Comparison of ENCODE assay signal across 8 cellular contexts in the genomic region with DNA sequence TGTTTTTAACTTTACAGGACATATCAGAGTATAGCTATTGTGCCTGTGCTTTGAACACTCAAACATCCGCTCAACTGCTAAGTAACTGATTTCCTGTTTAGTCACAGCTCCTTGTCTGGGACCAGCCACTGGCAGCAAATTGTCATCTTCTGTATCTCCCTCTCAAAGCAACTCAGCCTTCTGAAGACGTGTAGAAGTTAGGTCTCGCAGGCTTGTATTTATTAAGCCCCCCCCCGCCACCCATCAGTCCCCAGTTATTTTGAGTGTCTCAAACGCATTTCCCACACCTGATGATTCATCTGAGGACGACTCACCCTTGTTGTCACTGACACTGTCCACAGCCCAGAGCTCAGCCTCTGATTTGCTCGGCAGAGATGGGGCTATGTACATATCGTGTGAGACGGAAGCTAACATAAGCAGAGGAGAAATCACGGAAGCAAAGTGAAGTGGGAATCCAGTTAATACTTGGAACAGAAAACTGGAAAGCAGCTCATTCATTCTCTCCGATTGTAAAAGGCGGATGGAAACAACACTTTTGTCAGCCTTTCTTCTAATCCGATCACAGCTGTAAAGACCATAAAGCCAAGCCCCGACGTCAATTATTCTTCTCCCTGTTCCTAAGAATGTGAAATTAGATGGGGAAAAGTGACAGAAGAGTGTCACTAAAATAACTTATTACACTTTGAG.
A peak's percentile ranks its signal among the peaks of the same experiment; 100 is the strongest.
DNase-seq lines count a peak whose midpoint lies in the region; ATAC-seq, FAIRE-seq and TF ChIP-seq lines count a peak whose summit lies in the region.

No MANE protein-coding gene starts in this region.

- TF ChIP-seq EP300 in HepG2 (IDR thresholded peaks at IDR 0.05; ENCODE audit: low read depth in 2 of 2, low read length in 2 of 2) (no peak), HepG2 (CRISPR knock-in tag; IDR thresholded peaks at IDR 0.05; ENCODE audit: borderline replicate concordance) (no peak)

- H3K18ac ChIP-seq in H9 (ENCODE audit: insufficient read length, low read depth, low read length): no peak overlapping the region

- H2BK5ac ChIP-seq in H9 (ENCODE audit: insufficient read length, low read length): no peak overlapping the region

- H3K27me3 ChIP-seq in H9 (ENCODE audit: insufficient read depth, low read length) (no peaks in the 10 kb centered on the region), SU-DHL-6 (ENCODE audit: low read length) (no peaks in the 10 kb centered on the region), HepG2 (ENCODE audit: control insufficient read depth in 1 of 2, insufficient read depth in 2 of 2, low read length in 2 of 2) (no peaks in the 10 kb centered on the region), SJCRH30 (no peaks in the 10 kb centered on the region)

- no peaks in the 10 kb centered on the region for H3F3A ChIP-seq in SU-DHL-6 (ENCODE audit: insufficient read depth)

- peak overlapping the region; percentile 9 to 63 (median 30); a peak in 5 of 7 replicates for H3K27ac Mint-ChIP-seq in H9
- H3K27ac Mint-ChIP-seq in activated naive CD8-positive, alpha-beta T cell treated with anti-CD3 and anti-CD28 coated beads for 36 hours: peak overlapping the region; percentile 95

- TF ChIP-seq CTCF in H9 (conservative IDR thresholded peaks at IDR 0.05) (no peak), SU-DHL-6 (IDR thresholded peaks at IDR 0.05; ENCODE audit: insufficient read depth, low read length, poor library complexity, severe bottlenecking) (no peak), HepG2 (CRISPR knock-in tag; IDR thresholded peaks at IDR 0.05) (no peak)

- H3K9me3 ChIP-seq in H9 (ENCODE audit: control insufficient read depth, low read depth, low read length) (no peaks in the 10 kb centered on the region), SU-DHL-6 (ENCODE audit: insufficient read depth, low read length) (no peaks in the 10 kb centered on the region), HepG2 (ENCODE audit: low read length) (no peaks in the 10 kb centered on the region), SJCRH30 (replicated peaks) (no peaks in the 10 kb centered on the region)

- H3T11ph ChIP-seq in H9 (ENCODE audit: low read length): no peak overlapping the region

- H3K4ac ChIP-seq in H9 (ENCODE audit: low read depth, low read length): no peak overlapping the region

- no peak overlapping the region for H4K5ac ChIP-seq in H9 (ENCODE audit: insufficient read length, low read depth, low read length)

- peak; percentile 56 for FAIRE-seq in HepG2 (lab: Jason Lieb, UNC)

- no peak overlapping the region for H3K4me3 Mint-ChIP-seq in H9
- H3K4me3 Mint-ChIP-seq in activated naive CD8-positive, alpha-beta T cell treated with anti-CD3 and anti-CD28 coated beads for 36 hours: peak overlapping the region; percentile 85

- H3K79me2 ChIP-seq in H9 (ENCODE audit: insufficient read depth, low read length): peaks cover 4% of the 10 kb centered on the region; the same call in 1 of the 2 replicates
- no peaks in the 10 kb centered on the region for H3K79me2 ChIP-seq in SU-DHL-6 (ENCODE audit: insufficient read depth, low read length)
- no peaks in the 10 kb centered on the region for H3K79me2 ChIP-seq in HepG2 (ENCODE audit: insufficient read depth, low read length)

- H3K14ac ChIP-seq in H9 (ENCODE audit: insufficient read depth, low read length): no peak overlapping the region

- TF ChIP-seq POLR2A in HepG2 (IDR thresholded peaks at IDR 0.05; ENCODE audit: insufficient read depth in 1 of 2, low read depth in 2 of 2, low read length in 2 of 2): no peak
- no peak for TF ChIP-seq POLR2A in GM18505 (IDR thresholded peaks at IDR 0.05; ENCODE audit: borderline replicate concordance, extremely low read depth, insufficient read depth, insufficient read length)

- H4K91ac ChIP-seq in H9 (ENCODE audit: insufficient read length, low read depth, low read length): no peak overlapping the region

- no peak overlapping the region for H3K23ac ChIP-seq in H9 (ENCODE audit: insufficient read length, low read depth, low read length)

- no peak for TF ChIP-seq RAD21 in HepG2 (CRISPR knock-in tag; IDR thresholded peaks at IDR 0.05)

- no peaks in the 10 kb centered on the region for H3K27me3 Mint-ChIP-seq in H9 (ENCODE audit: low read depth)
- H3K27me3 Mint-ChIP-seq in activated naive CD8-positive, alpha-beta T cell treated with anti-CD3 and anti-CD28 coated beads for 36 hours: no peaks in the 10 kb centered on the region

- DNase-seq in H9: no peak
- DNase-seq in activated naive CD8-positive, alpha-beta T cell treated with anti-CD3 and anti-CD28 coated beads for 36 hours: peak; percentile 73
- DNase-seq in HepG2 (ENCODE audit: low spot score): peak; percentile 38
- DNase-seq in stimulated activated CD4-positive, alpha-beta T cell treated with anti-CD3 and anti-CD28 coated beads, TNF-alpha, amount 100 ng/mL, for 4 hours (ENCODE audit: low read depth in 3 of 3): peak in 2 of 3 experiments; percentile 62 to 78
- no peak for DNase-seq in SJCRH30

- H4K20me1 ChIP-seq in H9 (ENCODE audit: control insufficient read depth, insufficient read depth, insufficient read length) (no peaks in the 10 kb centered on the region), SU-DHL-6 (ENCODE audit: low read depth, low read length) (peaks cover 1% of the 10 kb centered on the region; the same call in 1 of the 2 replicates), HepG2 (ENCODE audit: insufficient read depth, low read length) (no peaks in the 10 kb centered on the region)

- H3K36me3 ChIP-seq in SU-DHL-6 (ENCODE audit: low read length) (no peaks in the 10 kb centered on the region), HepG2 (replicated peaks in 1 of 2; ENCODE audit: control insufficient read depth in 1 of 2, insufficient read depth in 2 of 2, low read length in 2 of 2) (no peaks in the 10 kb centered on the region), SJCRH30 (no peaks in the 10 kb centered on the region)

- H2BK15ac ChIP-seq in H9 (ENCODE audit: low read depth, low read length): no peak overlapping the region

- in situ Hi-C loops in HepG2 (cut with HindIII; ENCODE audit: extremely low pct_ligation_motif_present, low pct_unique_long_range_greater_than_20kb): no loop called here

- H3K4me1 ChIP-seq in H9 (ENCODE audit: insufficient read depth, low read length) (peaks cover 2% of the 10 kb centered on the region; the same call in 1 of the 2 replicates), HepG2 (ENCODE audit: insufficient read depth, low read length) (peaks cover 28% of the 10 kb centered on the region), SJCRH30 (no peaks in the 10 kb centered on the region)

- H3K79me1 ChIP-seq in H9 (ENCODE audit: insufficient read depth, low read depth, low read length, poor library complexity, severe bottlenecking): peaks cover 2% of the 10 kb centered on the region

- BruUV-seq in HepG2 (replicated peaks; lab: Mats Ljungman, UMichigan): no TSS peak

- no peaks in the 10 kb centered on the region for H3K23me2 ChIP-seq in H9 (ENCODE audit: insufficient read length, low read depth, low read length, poor library complexity, severe bottlenecking)

- peaks cover 0 to 5% of the 10 kb centered on the region in 2 experiments; a peak in 1 of 5 replicates for H3K9me3 Mint-ChIP-seq in H9
- peaks cover 2% of the 10 kb centered on the region for H3K9me3 Mint-ChIP-seq in activated naive CD8-positive, alpha-beta T cell treated with anti-CD3 and anti-CD28 coated beads for 36 hours

- H3K56ac ChIP-seq in H9 (ENCODE audit: insufficient read length, low read depth, low read length): no peak overlapping the region

- H2AK5ac ChIP-seq in H9 (ENCODE audit: insufficient read length, low read length): no peak overlapping the region

- WGBS in H9 (ENCODE audit: extremely low coverage, insufficient read length, low lambda C conversion rate): no CpG with 5 or more reads among the region's 15 CpGs
- 48% methylated on average over 15 of the region's 15 CpGs for WGBS in HepG2 (ENCODE audit: low lambda C conversion rate)

- no peak overlapping the region for H3K4me3 ChIP-seq in SU-DHL-6 (ENCODE audit: insufficient read depth, low read length, poor library complexity, severe bottlenecking)
- H3K4me3 ChIP-seq in HepG2 (replicated peaks in 1 of 3; ENCODE audit: insufficient read depth in 1 of 3, low read depth in 2 of 3, low read length in 3 of 3): no peak overlapping the region
- H3K4me3 ChIP-seq in SJCRH30: no peak overlapping the region

- CTCF ChIA-PET in HepG2 (lab: Yijun Ruan, JAX; ENCODE audit: low intra/inter-chr PET ratio, low total read pairs): no interaction called here

- ATAC-seq in HepG2 (peak; percentile 68; the same call in 2 of the 3 replicates), GM18505 (IDR thresholded peaks at IDR 0.05; ENCODE audit: unreplicated experiment) (no peak), HG02759 (IDR thresholded peaks at IDR 0.05; ENCODE audit: unreplicated experiment) (no peak)

- intact Hi-C loops in HepG2 (cut with micrococcal nuclease; ENCODE audit: unreplicated experiment): no loop called here

- H3K4me2 ChIP-seq in H9 (ENCODE audit: insufficient read depth, insufficient read length, low read length) (no peak overlapping the region), SU-DHL-6 (ENCODE audit: low read depth, low read length, poor library complexity, severe bottlenecking) (peak overlapping the region; percentile 21), HepG2 (ENCODE audit: low read depth, low read length) (peak overlapping the region; percentile 30)

- no peak overlapping the region for H2BK20ac ChIP-seq in H9 (ENCODE audit: low read depth, low read length, poor library complexity, severe bottlenecking)

- no peak overlapping the region for H2BK120ac ChIP-seq in H9 (ENCODE audit: low read depth, low read length, poor library complexity, severe bottlenecking)

- no peaks in the 10 kb centered on the region for H3K9me2 ChIP-seq in SU-DHL-6 (replicated peaks; ENCODE audit: insufficient read depth, low read length)

- H3K9ac ChIP-seq in H9 (ENCODE audit: extremely low read depth, insufficient read length, low read length) (no peak overlapping the region), SU-DHL-6 (ENCODE audit: low read length) (no peak overlapping the region), HepG2 (ENCODE audit: insufficient read depth, low read depth, low read length) (no peak overlapping the region)

- no peak overlapping the region for H4K8ac ChIP-seq in H9 (replicated peaks; ENCODE audit: insufficient read length, low read depth, low read length)

- peaks cover 65% of the 10 kb centered on the region in 2 experiments for H3K4me1 Mint-ChIP-seq in H9
- peaks cover 79% of the 10 kb centered on the region for H3K4me1 Mint-ChIP-seq in activated naive CD8-positive, alpha-beta T cell treated with anti-CD3 and anti-CD28 coated beads for 36 hours

- H2AFZ ChIP-seq in H9 (ENCODE audit: low read length) (no peak overlapping the region), SU-DHL-6 (ENCODE audit: low read depth, low read length, severe bottlenecking) (no peak overlapping the region), HepG2 (ENCODE audit: low read length) (no peak overlapping the region)

- H2BK12ac ChIP-seq in H9 (ENCODE audit: insufficient read length, low read depth, low read length): no peak overlapping the region

- POLR2A ChIA-PET in HepG2 (lab: Yijun Ruan, JAX): no interaction called here

- no peak overlapping the region for H3K27ac ChIP-seq in H9 (ENCODE audit: insufficient read length, low read depth, low read length)
- H3K27ac ChIP-seq in SU-DHL-6 (ENCODE audit: low read depth, low read length): no peak overlapping the region
- no peak overlapping the region for H3K27ac ChIP-seq in HepG2 (ENCODE audit: extremely low read length, insufficient read depth, low read length)
- no peak overlapping the region for H3K27ac ChIP-seq in SJCRH30

- H3K36me3 Mint-ChIP-seq in H9 (ENCODE audit: insufficient read depth in 1 of 3, low read depth in 3 of 3): no peaks in the 10 kb centered on the region
- H3K36me3 Mint-ChIP-seq in activated naive CD8-positive, alpha-beta T cell treated with anti-CD3 and anti-CD28 coated beads for 36 hours: peaks cover 19% of the 10 kb centered on the region

Comparison
In these comparisons a context has a peak if more than half of its experiments do, and no peak if none do; other contexts are left out.
1. DNase-seq: peak in activated naive CD8-positive, alpha-beta T cell treated with anti-CD3 and anti-CD28 coated beads for 36 hours (single experiment), HepG2 (single experiment) and stimulated activated CD4-positive, alpha-beta T cell treated with anti-CD3 and anti-CD28 coated beads, TNF-alpha, amount 100 ng/mL, for 4 hours (2 of 3); none in H9 (single experiment) and SJCRH30 (0 of 2).